11 cellular contexts compared by ENCODE assay signal in the genomic region with DNA sequence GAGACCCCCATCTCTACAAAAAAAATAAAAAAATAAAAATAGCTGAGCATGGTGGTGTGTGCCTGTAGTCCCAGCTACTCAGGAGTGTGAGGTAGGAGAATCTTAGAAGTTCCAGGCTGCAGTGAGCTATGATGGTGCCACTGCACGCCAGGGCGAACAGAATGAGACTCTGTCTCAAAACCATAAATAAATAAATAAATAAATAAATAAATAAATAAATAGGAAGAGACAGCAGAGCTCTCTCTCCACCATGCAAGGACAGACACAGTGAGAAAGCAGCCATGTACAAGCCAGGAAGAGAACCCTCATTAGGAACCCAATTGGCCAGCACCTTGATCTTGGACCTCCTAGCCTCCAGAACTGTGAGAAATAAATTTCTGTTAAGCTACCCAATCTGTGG.
"Had no signal": no experiment of that assay in that cellular context is flagged by ENCODE, and none has a peak within 500 bp of the region (broad histone marks: within the 10 kb centered on the region; RNA-seq: fewer than 3 reads in every experiment).

No MANE protein-coding gene starts in this region.

- ATAC-seq: GM23338, HCT116 had no signal

- H3K27ac ChIP-seq: GM23248 had no signal

- H3K4me3 ChIP-seq: GM23248, GM23338, HAP-1 had no signal

- H3K9me3 ChIP-seq: HAP-1 had no signal

- H3K9ac ChIP-seq: GM23248 had no signal

- H3K4me2 ChIP-seq: GM23338 had no signal

- H3K36me3 ChIP-seq: HAP-1 had no signal

- DNase-seq: GM23248, GOT3, H7, H9, HCEC 1CT, HFFc6 had no signal

- H2AFZ ChIP-seq: GM23248, GM23338 had no signal

- FAIRE-seq: H1, H54 had no signal
